Comparison of ENCODE assay signal across 21 cellular contexts in genomic region chr3:61986473-61986872, GRCh38.
DNase-seq lines count a peak whose midpoint lies in the region; ATAC-seq, FAIRE-seq and TF ChIP-seq lines count a peak whose summit lies in the region.
"Had no signal": no experiment of that assay in that cellular context is flagged by ENCODE, and none has a peak within 500 bp of the region (broad histone marks: within the 10 kb centered on the region; RNA-seq: fewer than 3 reads in every experiment).

No MANE protein-coding gene starts in this region.

- no peak overlapping the region for H3K4me3 ChIP-seq in GM06990 (replicated peaks; ENCODE audit: low read depth, low read length)
- H3K4me3 ChIP-seq in GM12878, result no peak overlapping the region
- H3K4me3 ChIP-seq in keratinocyte (ENCODE audit: control insufficient read depth in 2 of 3, extremely low read depth in 1 of 3, insufficient read depth in 2 of 3, low read depth in 1 of 3, low read length in 3 of 3), result no peak overlapping the region
- H3K4me3 ChIP-seq: A549, GM23248 had no signal

- CTCF ChIA-PET in GM12878 (lab: Yijun Ruan, JAX), result interaction anchor here (1.1 kb wide), 1 partner anchor 49 kb away, joined by 3 read pairs; no protein-coding TSS in a partner anchor

- BruUV-seq in GM12878 (replicated peaks; lab: Mats Ljungman, UMichigan), result no TSS peak

- peak; percentile 52 for ATAC-seq in GM12878
- ATAC-seq: A549 had no signal

- no peak for TF ChIP-seq RAD21 in GM12878 (IDR thresholded peaks at IDR 0.05; ENCODE audit: insufficient read depth, low read depth, low read length)

- no peak for TF ChIP-seq EP300 in GM12878 (IDR thresholded peaks at IDR 0.05; ENCODE audit: borderline replicate concordance in 1 of 2, control insufficient read depth in 1 of 2, low read depth in 2 of 2, low read length in 2 of 2)

- SMC1A ChIA-PET in GM12878 (lab: Charles Lee; ENCODE audit: uncharacterized antibody, unreplicated experiment), result interaction anchor here (1.0 kb wide), 1 partner anchor 131 kb away, joined by 3 read pairs; no protein-coding TSS in a partner anchor

- POLR2A ChIA-PET in GM12878 (lab: Charles Lee), result no interaction called here

- H4K20me1 ChIP-seq in GM12878 (ENCODE audit: control insufficient read depth, insufficient read depth), result no peaks in the 10 kb centered on the region
- H4K20me1 ChIP-seq in keratinocyte (ENCODE audit: control insufficient read depth, extremely low read depth, insufficient read depth, low read length), result no peaks in the 10 kb centered on the region

- H3K9me1 ChIP-seq in keratinocyte (ENCODE audit: control insufficient read depth, extremely low read depth, insufficient read depth, low read length), result no peaks in the 10 kb centered on the region

- no peak for TF ChIP-seq POLR2A in GM12878 (IDR thresholded peaks at IDR 0.05; ENCODE audit: low read depth, low read length)

- H3K79me2 ChIP-seq in GM12878 (ENCODE audit: control insufficient read depth, insufficient read depth, low read length) (no peaks in the 10 kb centered on the region), keratinocyte (ENCODE audit: control insufficient read depth, insufficient read depth, low read length) (no peaks in the 10 kb centered on the region)

- DNase-seq in GM06990 (ENCODE audit: extremely low read depth, insufficient read length) (peak; percentile 25), GM12878 (ENCODE audit: low read depth, low spot score) (no peak), keratinocyte (ENCODE audit: low read depth, low spot score) (no peak), NCI-H2107 treated with DMSO at 0.1 percent for 48 hours (lab: John Stamatoyannopoulos, UW; ENCODE audit: unreplicated experiment) (no peak), NK-92 (lab: John Stamatoyannopoulos, UW; ENCODE audit: unreplicated experiment) (no peak), foreskin melanocyte (no peak)
- DNase-seq: 8988T; ACHN; C1 segment of cervical spinal cord; Calu3; CD4-positive, alpha-beta memory T cell; COR-L47; DMS53; DMS79 treated with DMSO at 0.1 percent for 48 hours; GF-D8; GM23248; H7; HCEC 1CT had no signal

- dilution Hi-C loops in keratinocyte (cut with MboI; ENCODE audit: extremely low pct_ligation_motif_present, low sequenced_read_pairs), result no loop called here

- H3K27ac ChIP-seq in GM12878 (ENCODE audit: control insufficient read depth, insufficient read depth), result no peak overlapping the region
- H3K27ac ChIP-seq in keratinocyte (ENCODE audit: control insufficient read depth, insufficient read depth, low read length), result no peak overlapping the region
- H3K27ac ChIP-seq: A549, GM23248 had no signal

- H3K4me2 ChIP-seq in GM12878 (ENCODE audit: control insufficient read depth, insufficient read depth), result no peak overlapping the region
- peak overlapping the region; percentile 14 for H3K4me2 ChIP-seq in keratinocyte (ENCODE audit: control insufficient read depth, extremely low read depth, insufficient read depth, low read depth, low read length)
- H3K4me2 ChIP-seq: A549 had no signal

- H3K9ac ChIP-seq in GM12878 (ENCODE audit: control insufficient read depth, insufficient read depth, low read length), result no peak overlapping the region
- H3K9ac ChIP-seq in keratinocyte (ENCODE audit: control insufficient read depth, extremely low read depth, insufficient read depth, low read length), result no peak overlapping the region
- H3K9ac ChIP-seq: GM23248 had no signal

- 0% methylated on average over 3 of the region's 3 CpGs for WGBS in GM12878 (ENCODE audit: insufficient coverage, insufficient replicate concordance, low lambda C conversion rate, missing lambda C conversion rate)

- H3K36me3 ChIP-seq in GM06990 (ENCODE audit: control insufficient read depth, insufficient read depth, low read length) (no peaks in the 10 kb centered on the region), GM12878 (ENCODE audit: control insufficient read depth in 2 of 2, insufficient read depth in 2 of 2, low read length in 1 of 2) (no peaks in the 10 kb centered on the region), keratinocyte (ENCODE audit: control insufficient read depth in 2 of 2, extremely low read depth in 1 of 2, insufficient read depth in 2 of 2, low read length in 2 of 2) (no peaks in the 10 kb centered on the region)

- H3K9me3 ChIP-seq in GM12878 (replicated peaks; ENCODE audit: control insufficient read depth, insufficient read depth, low read length) (no peaks in the 10 kb centered on the region), keratinocyte (ENCODE audit: control insufficient read depth, low read depth, low read length) (no peaks in the 10 kb centered on the region)
- H3K9me3 ChIP-seq: A549 had no signal

- TF ChIP-seq CTCF in GM06990 (IDR thresholded peaks at IDR 0.05; ENCODE audit: insufficient read depth, low read length, poor library complexity, severe bottlenecking) (no peak), GM12878 (IDR thresholded peaks at IDR 0.05 in 2 of 3, conservative IDR thresholded peaks at IDR 0.05 in 1 of 3; ENCODE audit: control insufficient read depth in 2 of 3, extremely low read depth in 1 of 3, insufficient read depth in 1 of 3, low read depth in 3 of 3, low read length in 3 of 3) (no peak), keratinocyte (optimal IDR thresholded peaks at IDR 0.05 in 1 of 3, IDR thresholded peaks at IDR 0.05 in 1 of 3, conservative IDR thresholded peaks at IDR 0.05 in 1 of 3; ENCODE audit: extremely low read depth in 1 of 3, insufficient read depth in 2 of 3, low read length in 3 of 3) (no peak)

- RAD21 ChIA-PET in GM12878 (lab: Charles Lee; ENCODE audit: unreplicated experiment), result no interaction called here

- in situ Hi-C loops in GM12878 (cut with MboI), result no loop called here

- no peaks in the 10 kb centered on the region for H3K4me1 ChIP-seq in GM12878 (ENCODE audit: control insufficient read depth, insufficient read depth, low read length)
- H3K4me1 ChIP-seq in keratinocyte (ENCODE audit: control insufficient read depth, extremely low read depth, insufficient read depth, low read length), result peaks cover 43% of the 10 kb centered on the region
- H3K4me1 ChIP-seq: A549 had no signal

- H3K27me3 ChIP-seq in GM06990 (replicated peaks; ENCODE audit: control insufficient read depth, insufficient read depth, low read length) (no peaks in the 10 kb centered on the region), GM12878 (replicated peaks in 1 of 2; ENCODE audit: control insufficient read depth in 2 of 2, insufficient read depth in 2 of 2, low read length in 1 of 2) (no peaks in the 10 kb centered on the region), keratinocyte (ENCODE audit: control insufficient read depth, extremely low read depth, insufficient read depth, low read length) (no peaks in the 10 kb centered on the region)

- FAIRE-seq in GM12878 (lab: Jason Lieb, UNC) (no peak), keratinocyte (lab: Jason Lieb, UNC) (peak; percentile 53)
- FAIRE-seq: A549, GM19239, H1 had no signal

- no peak overlapping the region for H2AFZ ChIP-seq in GM12878 (ENCODE audit: control insufficient read depth, low read depth, low read length)
- H2AFZ ChIP-seq in keratinocyte (ENCODE audit: control insufficient read depth, low read length), result peak overlapping the region; percentile 31
- H2AFZ ChIP-seq: GM23248 had no signal

- intact Hi-C loops in GM12878 (cut with micrococcal nuclease; ENCODE audit: unreplicated experiment), result no loop called here

TF ChIP-seq in GM12878, 131 proteins besides CTCF, POLR2A, EP300 and RAD21:
- TF ChIP-seq IRF3 (IDR thresholded peaks at IDR 0.05) (no peak), FOXK2 (IDR thresholded peaks at IDR 0.05) (no peak), CBFB (IDR thresholded peaks at IDR 0.05; ENCODE audit: low read depth) (no peak)
